ENCODE assay signal across 25 cellular contexts in genomic region chr17:64647817-64648216, GRCh38.
"Had no signal": no experiment of that assay in that cellular context is flagged by ENCODE, and none has a peak within 500 bp of the region (broad histone marks: within the 10 kb centered on the region; RNA-seq: fewer than 3 reads in every experiment).

No MANE protein-coding gene starts in this region.

- DNase-seq: cortex of kidney; dorsolateral prefrontal cortex; effector CD8-positive, alpha-beta T cell; glutamatergic neuron; kidney; left cardiac atrium; left ventricle myocardium inferior; lower lobe of right lung; mesendoderm; naive B cell; occipital lobe; psoas muscle; retina; sigmoid colon; stimulated activated CD4-positive, alpha-beta T cell treated with anti-CD3 and anti-CD28 coated beads, Interleukin-2, amount 100 ng/mL, for 24 hours; stimulated activated CD4-positive, alpha-beta T cell treated with anti-CD3 and anti-CD28 coated beads, Interleukin-4, amount 100 ng/mL, for 4 hours; stimulated activated naive CD4-positive, alpha-beta T cell; stomach; substantia nigra; transverse colon had no signal

- H3K9me3 ChIP-seq: esophagus muscularis mucosa, gastroesophageal sphincter, left ventricle myocardium inferior, lower lobe of right lung, psoas muscle, sigmoid colon, stomach, thoracic aorta, transverse colon had no signal

- H3K27me3 Mint-ChIP-seq: naive B cell had no signal

- H3K27ac Mint-ChIP-seq: naive B cell, nephron had no signal

- H3K36me3 ChIP-seq: esophagus muscularis mucosa, left ventricle myocardium inferior, sigmoid colon, transverse colon had no signal

- ATAC-seq: gastroesophageal sphincter, left cardiac atrium, lower lobe of right lung, psoas muscle had no signal

- H3K27me3 ChIP-seq: dorsolateral prefrontal cortex, esophagus muscularis mucosa, gastroesophageal sphincter, sigmoid colon, stomach, transverse colon had no signal

- H3K4me3 ChIP-seq: dorsolateral prefrontal cortex, esophagus muscularis mucosa, gastroesophageal sphincter, left ventricle myocardium inferior, lower lobe of right lung, psoas muscle, sigmoid colon, skin epidermis, stomach, thoracic aorta, transverse colon had no signal

- H3K4me1 ChIP-seq: psoas muscle had no signal

- H3K4me3 Mint-ChIP-seq: naive B cell, nephron had no signal

- H3K27ac ChIP-seq: dorsolateral prefrontal cortex, esophagus muscularis mucosa, gastroesophageal sphincter, left ventricle myocardium inferior, lower lobe of right lung, psoas muscle, sigmoid colon, skin epidermis, stomach, thoracic aorta, transverse colon had no signal

- FAIRE-seq: kidney had no signal

- H3K9me3 Mint-ChIP-seq: naive B cell, nephron had no signal
